Comparison of ENCODE assay signal across 18 cellular contexts in the genomic region with DNA sequence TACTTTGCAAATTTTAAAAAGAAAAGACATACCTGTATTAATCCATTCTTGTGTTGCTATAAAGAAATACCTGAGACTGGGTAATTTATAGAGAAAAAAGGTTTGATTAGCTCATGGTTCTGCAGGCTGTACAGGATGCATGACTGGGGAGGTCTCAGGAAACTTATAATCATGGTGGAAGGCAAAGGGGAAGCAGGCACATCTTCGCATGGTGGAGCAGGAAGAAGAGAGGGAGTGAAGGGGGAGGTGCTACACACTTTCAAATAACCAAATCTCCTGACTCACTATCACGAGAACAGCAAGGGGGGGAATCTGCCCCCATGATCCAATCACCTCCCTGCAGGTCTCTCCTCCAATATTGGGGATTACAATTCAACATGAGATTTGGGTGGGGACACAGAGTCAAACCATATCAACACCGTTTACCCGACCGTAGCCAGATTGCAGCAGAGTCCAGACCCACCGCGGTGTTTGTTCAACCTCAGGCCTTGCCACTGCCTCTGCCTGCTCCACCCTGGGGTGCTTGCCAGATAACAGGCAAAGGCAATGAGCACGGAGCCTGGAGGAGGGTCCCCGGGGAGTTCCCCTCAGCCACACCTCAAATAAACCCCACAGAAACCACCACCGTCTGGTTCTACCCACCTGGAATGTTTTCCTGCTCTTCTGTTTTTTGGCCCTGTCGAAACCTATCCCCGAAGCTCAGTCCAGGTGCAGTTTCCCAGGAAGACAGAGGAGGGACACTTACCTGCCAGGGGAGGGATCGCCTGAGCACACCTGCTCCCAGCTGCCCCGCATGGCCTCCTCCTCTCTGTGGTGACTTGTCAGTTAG.
A peak's percentile ranks its signal among the peaks of the same experiment; 100 is the strongest.
DNase-seq lines count a peak whose midpoint lies in the region; ATAC-seq, FAIRE-seq and TF ChIP-seq lines count a peak whose summit lies in the region.
"Had no signal": no experiment of that assay in that cellular context is flagged by ENCODE, and none has a peak within 500 bp of the region (broad histone marks: within the 10 kb centered on the region; RNA-seq: fewer than 3 reads in every experiment).

No MANE protein-coding gene starts in this region.

- intact Hi-C loops in Calu3 (cut with micrococcal nuclease; ENCODE audit: unreplicated experiment) (loop anchor here (5.0 kb wide), 1 partner anchor 148 kb away; no protein-coding TSS in a partner anchor), body of pancreas (cut with DNase I) (no loop called here), mucosa of descending colon (cut with DNase I, micrococcal nuclease) (no loop called here)

- ATAC-seq in body of pancreas = no peak
- peak; percentile 72 for ATAC-seq in mucosa of descending colon
- ATAC-seq: gastroesophageal sphincter had no signal

- no TSS peak for BruUV-seq in Calu3 (replicated peaks; lab: Mats Ljungman, UMichigan)

- no peaks in the 10 kb centered on the region for H3K9me3 Mint-ChIP-seq in Calu3 (ENCODE audit: low read depth, unreplicated experiment)
- H3K9me3 Mint-ChIP-seq: immature natural killer cell had no signal

- no peak for FAIRE-seq in GM12891 (lab: Jason Lieb, UNC)

- H3K4me1 ChIP-seq in body of pancreas = peaks cover 45% of the 10 kb centered on the region
- peaks cover 4% of the 10 kb centered on the region for H3K4me1 ChIP-seq in mucosa of descending colon (ENCODE audit: low read depth)

- WGBS in body of pancreas, 2 donors = 42 to 56% methylated on average over 13 to 14 of the region's 14 CpGs

- H3K9me3 ChIP-seq in body of pancreas (no peaks in the 10 kb centered on the region), mucosa of descending colon (no peaks in the 10 kb centered on the region)
- H3K9me3 ChIP-seq: gastroesophageal sphincter, ovary, spleen had no signal

- CTCF ChIA-PET in Calu3 (lab: Charles Lee) = interaction anchor here (1.0 kb wide), 1 partner anchor 11 kb away, joined by 4 read pairs; no protein-coding TSS in a partner anchor

- H3K4me3 Mint-ChIP-seq in Calu3 (ENCODE audit: low read depth, unreplicated experiment) = no peak overlapping the region
- H3K4me3 Mint-ChIP-seq: activated naive CD8-positive, alpha-beta T cell; B cell; immature natural killer cell; T-helper 1 cell treated with Interleukin-12 subunit alpha and Interleukin-12 subunit beta and Interleukin-4 antibody, amounts not matched to agents 30 μg/mL and 1 μg/mL, for 36 hours had no signal

- H3K27ac ChIP-seq in body of pancreas = peak overlapping the region; percentile 54 to 89 (median 86)
- H3K27ac ChIP-seq: gastroesophageal sphincter, ovary had no signal

- DNase-seq in Calu3 (peak; percentile 29), NCI-H1092 treated with DMSO at 0.1 percent for 48 hours (lab: John Stamatoyannopoulos, UW) (peak; percentile 49), body of pancreas (peak in 2 of 4 donors; percentile 26 to 34), mucosa of descending colon (peak in 2 of 3 donors; percentile 45 to 51), EL (no peak), NCI-H2227 treated with DMSO at 0.1 percent for 48 hours (lab: John Stamatoyannopoulos, UW) (no peak), medulla oblongata (ENCODE audit: extremely low spot score) (no peak), GM12891 (ENCODE audit: insufficient read length, low spot score) (no peak)
- DNase-seq: activated CD4-positive, alpha-beta T cell treated with anti-CD3 and anti-CD28 coated beads for 1 hour; activated T-cell treated with anti-CD3 and anti-CD28 coated beads for 4 hours; central memory CD4-positive, alpha-beta T cell; immature natural killer cell; ovary; spleen had no signal

- H3K4me1 Mint-ChIP-seq in Calu3 (ENCODE audit: low read depth, unreplicated experiment) = peaks cover 57% of the 10 kb centered on the region
- H3K4me1 Mint-ChIP-seq: immature natural killer cell had no signal

- no peaks in the 10 kb centered on the region for H3K27me3 ChIP-seq in body of pancreas
- H3K27me3 ChIP-seq: ovary had no signal

- peaks cover 9% of the 10 kb centered on the region for H3K36me3 Mint-ChIP-seq in Calu3 (ENCODE audit: insufficient read depth, unreplicated experiment)
- H3K36me3 Mint-ChIP-seq: activated naive CD8-positive, alpha-beta T cell; immature natural killer cell had no signal

- TF ChIP-seq CTCF in Calu3 (IDR thresholded peaks at IDR 0.05; ENCODE audit: unreplicated experiment) (no peak), body of pancreas (IDR thresholded peaks at IDR 0.05) (peak in 2 of 7 experiments; percentile 3 to 13), mucosa of descending colon (IDR thresholded peaks at IDR 0.05) (no peak)

- TF ChIP-seq POLR2A in body of pancreas (IDR thresholded peaks at IDR 0.05) (no peak), GM12891 (IDR thresholded peaks at IDR 0.05; ENCODE audit: low read depth, low read length) (no peak)

- peak overlapping the region; percentile 89 for H3K27ac Mint-ChIP-seq in Calu3 (ENCODE audit: unreplicated experiment)
- H3K27ac Mint-ChIP-seq: activated naive CD8-positive, alpha-beta T cell; B cell; immature natural killer cell; T-helper 1 cell treated with Interleukin-12 subunit alpha and Interleukin-12 subunit beta and Interleukin-4 antibody, amounts not matched to agents 30 μg/mL and 1 μg/mL, for 36 hours had no signal

- H3K4me3 ChIP-seq in body of pancreas = no peak overlapping the region
- H3K4me3 ChIP-seq in mucosa of descending colon = no peak overlapping the region
- H3K4me3 ChIP-seq: gastroesophageal sphincter, ovary, spleen had no signal

- no peaks in the 10 kb centered on the region for H3K27me3 Mint-ChIP-seq in Calu3 (ENCODE audit: unreplicated experiment)

- no peaks in the 10 kb centered on the region for H3K36me3 ChIP-seq in body of pancreas (replicated peaks in 1 of 2; ENCODE audit: insufficient read depth in 1 of 2, low read depth in 2 of 2)
- no peaks in the 10 kb centered on the region for H3K36me3 ChIP-seq in mucosa of descending colon (ENCODE audit: low read depth)
- H3K36me3 ChIP-seq: gastroesophageal sphincter, ovary, spleen had no signal

TF ChIP-seq in GM12891, 5 proteins besides CTCF, POLR2A, EP300 and RAD21:
- no peak for TF ChIP-seq PAX5 (IDR thresholded peaks at IDR 0.05; ENCODE audit: insufficient read depth, low read length, severe bottlenecking)
- TF ChIP-seq POU2F2 (IDR thresholded peaks at IDR 0.05; ENCODE audit: low read depth, low read length) = no peak
- no peak for TF ChIP-seq SPI1 (IDR thresholded peaks at IDR 0.05; ENCODE audit: low read depth, low read length)
- no peak for TF ChIP-seq TAF1 (IDR thresholded peaks at IDR 0.05; ENCODE audit: low read depth, low read length)
TF ChIP-seq in GM12891: peak in this region for 0.

Comparison
In these comparisons a context has a peak if more than half of its experiments do, and no peak if none do; other contexts are left out.
1. DNase-seq: peak in Calu3 (single experiment), NCI-H1092 treated with DMSO at 0.1 percent for 48 hours (single experiment) and mucosa of descending colon (2 of 3); none in EL (single experiment), NCI-H2227 treated with DMSO at 0.1 percent for 48 hours (single experiment), medulla oblongata (single experiment) and GM12891 (single experiment).